24 cellular contexts compared by ENCODE assay signal in genomic region chr1:242430956-242431355, GRCh38.
A peak's percentile ranks its signal among the peaks of the same experiment; 100 is the strongest.
DNase-seq lines count a peak whose midpoint lies in the region; ATAC-seq, FAIRE-seq and TF ChIP-seq lines count a peak whose summit lies in the region.
"Had no signal": no experiment of that assay in that cellular context is flagged by ENCODE, and none has a peak within 500 bp of the region (broad histone marks: within the 10 kb centered on the region; RNA-seq: fewer than 3 reads in every experiment).

No MANE protein-coding gene starts in this region.

- ATAC-seq in IMR-90 (ENCODE audit: low read depth): no peak
- no peak for ATAC-seq in GM21717 (IDR thresholded peaks at IDR 0.05; ENCODE audit: unreplicated experiment)
- ATAC-seq: GM12878 had no signal

- BruUV-seq in IMR-90 (replicated peaks; lab: Mats Ljungman, UMichigan): no TSS peak

- H3K9me3 ChIP-seq in IMR-90 (ENCODE audit: control insufficient read depth, insufficient read depth, low read length) (peaks cover 12% of the 10 kb centered on the region), H1 (ENCODE audit: insufficient read depth in 2 of 2, low read depth in 1 of 2, low read length in 1 of 2) (no peaks in the 10 kb centered on the region)
- H3K9me3 ChIP-seq: BE2C, BLaER1 had no signal

- H3K4me1 ChIP-seq in IMR-90 (ENCODE audit: control insufficient read depth, insufficient read depth, low read length): no peaks in the 10 kb centered on the region
- no peaks in the 10 kb centered on the region for H3K4me1 ChIP-seq in H1 (replicated peaks in 1 of 4; ENCODE audit: control insufficient read depth in 3 of 4, insufficient read depth in 4 of 4, low read length in 3 of 4)
- H3K4me1 ChIP-seq: BLaER1 had no signal

- H2AK9ac ChIP-seq in IMR-90 (replicated peaks; ENCODE audit: low read depth, low read length, poor library complexity): no peak overlapping the region

- no peak overlapping the region for H3K9ac ChIP-seq in IMR-90 (ENCODE audit: low read depth, low read length)
- H3K9ac ChIP-seq in H1 (replicated peaks in 1 of 4; ENCODE audit: extremely low read depth in 1 of 4, low read depth in 3 of 4, low read length in 3 of 4): no peak overlapping the region
- H3K9ac ChIP-seq: BLaER1 had no signal

- H3K9me1 ChIP-seq in IMR-90 (ENCODE audit: insufficient read depth, low read length): no peaks in the 10 kb centered on the region

- H3K23ac ChIP-seq in IMR-90 (ENCODE audit: low read depth, low read length) (no peak overlapping the region), H1 (ENCODE audit: insufficient read length) (no peak overlapping the region)

- no peaks in the 10 kb centered on the region for H3K27me3 ChIP-seq in IMR-90 (ENCODE audit: control insufficient read depth, insufficient read depth, low read length)
- H3K27me3 ChIP-seq in H1 (replicated peaks in 1 of 4; ENCODE audit: control insufficient read depth in 3 of 4, extremely low read depth in 1 of 4, insufficient read depth in 3 of 4, low read length in 3 of 4): no peaks in the 10 kb centered on the region
- H3K27me3 ChIP-seq: BE2C, BLaER1 had no signal

- H3K18ac ChIP-seq in IMR-90 (ENCODE audit: low read depth, low read length) (no peak overlapping the region), H1 (ENCODE audit: extremely low read depth, low read length) (no peak overlapping the region)

- POLR2A ChIA-PET in IMR-90 (lab: Charles Lee; ENCODE audit: unreplicated experiment): no interaction called here
- POLR2A ChIA-PET in H1 (lab: Charles Lee; ENCODE audit: partially characterized antibody): interaction anchor here (0.6 kb wide), 1 partner anchor 8 kb away, joined by 4 read pairs; no protein-coding TSS in a partner anchor

- no peak for FAIRE-seq in H1 (lab: Jason Lieb, UNC)
- FAIRE-seq: A204.1, GM12878, GM12892, GM18507 had no signal

- H3K27ac ChIP-seq in IMR-90 (ENCODE audit: insufficient read depth, low read length): no peak overlapping the region
- peak overlapping the region; percentile 25; the same call in 1 of the 2 replicates for H3K27ac ChIP-seq in VCaP
- H3K27ac ChIP-seq in H1 (ENCODE audit: low read depth, low read length): no peak overlapping the region
- H3K27ac ChIP-seq: BLaER1 had no signal

- in situ Hi-C loops in IMR-90 (cut with MboI; ENCODE audit: low sequenced_read_pairs): no loop called here

- H2AK5ac ChIP-seq in IMR-90 (ENCODE audit: low read depth, low read length) (no peak overlapping the region), H1 (ENCODE audit: low read depth, low read length) (no peak overlapping the region)

- no peak overlapping the region for H2AFZ ChIP-seq in IMR-90 (replicated peaks; ENCODE audit: low read length, poor library complexity)
- no peak overlapping the region for H2AFZ ChIP-seq in H1 (ENCODE audit: low read length)

- no peak overlapping the region for H3K4me3 ChIP-seq in IMR-90 (ENCODE audit: insufficient read depth, low read depth, low read length)
- no peak overlapping the region for H3K4me3 ChIP-seq in H1 (ENCODE audit: extremely low read depth in 1 of 4, insufficient read depth in 2 of 4, low read depth in 3 of 4, low read length in 4 of 4)
- H3K4me3 ChIP-seq: BLaER1, GM12878 had no signal

- H3K14ac ChIP-seq in IMR-90 (replicated peaks; ENCODE audit: low read depth, low read length) (no peak overlapping the region), H1 (ENCODE audit: insufficient read length) (no peak overlapping the region)

- no peak overlapping the region for H2BK120ac ChIP-seq in IMR-90 (ENCODE audit: low read depth, low read length)
- H2BK120ac ChIP-seq in H1 (replicated peaks; ENCODE audit: low read depth, low read length): no peak overlapping the region

- CTCF ChIA-PET in IMR-90 (lab: Yijun Ruan, JAX) (no interaction called here), H1 (lab: Charles Lee; ENCODE audit: partially characterized antibody) (interaction anchor here (1.2 to 2.0 kb wide), 2 partner anchors 12 to 15 kb away, joined by 3 to 5 read pairs; no protein-coding TSS in a partner anchor)

- H3K36me3 ChIP-seq in IMR-90 (ENCODE audit: control insufficient read depth, insufficient read depth, low read length) (no peaks in the 10 kb centered on the region), H1 (ENCODE audit: control insufficient read depth in 2 of 4, insufficient read depth in 4 of 4, low read length in 3 of 4) (no peaks in the 10 kb centered on the region)
- H3K36me3 ChIP-seq: BE2C, BLaER1 had no signal

- H4K20me1 ChIP-seq in IMR-90 (ENCODE audit: insufficient read depth, low read length): no peaks in the 10 kb centered on the region
- no peaks in the 10 kb centered on the region for H4K20me1 ChIP-seq in H1 (replicated peaks in 1 of 2; ENCODE audit: control insufficient read depth in 1 of 2, insufficient read depth in 2 of 2, low read length in 2 of 2)
- H4K20me1 ChIP-seq: BLaER1 had no signal

- DNase-seq in IMR-90 (no peak), H1 (ENCODE audit: low read depth in 1 of 2, low spot score in 2 of 2) (no peak), NCI-H510A (lab: John Stamatoyannopoulos, UW) (no peak)
- DNase-seq: 8988T; ACHN; BE2C; C1 segment of cervical spinal cord; CD4-positive, alpha-beta memory T cell; CD4-positive, CD25-positive, alpha-beta regulatory T cell; CD8-positive, alpha-beta memory T cell; COR-L47; DMS 273 treated with DMSO at 0.1 percent for 48 hours; DMS53; DMS79; DND-41; EL; GDM1 had no signal

- H2BK20ac ChIP-seq in IMR-90 (ENCODE audit: low read depth, low read length) (no peak overlapping the region), H1 (ENCODE audit: low read length) (no peak overlapping the region)

- H3K79me2 ChIP-seq in H1 (ENCODE audit: control insufficient read depth in 1 of 2, insufficient read depth in 2 of 2, low read length in 2 of 2): no peaks in the 10 kb centered on the region

- TF ChIP-seq EP300 in H1 (IDR thresholded peaks at IDR 0.05; ENCODE audit: borderline replicate concordance in 1 of 2, low read depth in 2 of 2, low read length in 2 of 2): no peak

- TF ChIP-seq CTCF in IMR-90 (conservative IDR thresholded peaks at IDR 0.05; ENCODE audit: low read depth, low read length) (no peak), VCaP (conservative IDR thresholded peaks at IDR 0.05) (no peak), H1 (IDR thresholded peaks at IDR 0.05; ENCODE audit: control extremely low read depth in 1 of 3, insufficient read depth in 1 of 3, low read depth in 1 of 3, low read length in 3 of 3) (no peak)

- TF ChIP-seq RAD21 in IMR-90 (IDR thresholded peaks at IDR 0.05; ENCODE audit: low read length) (no peak), H1 (IDR thresholded peaks at IDR 0.05 in 1 of 2, conservative IDR thresholded peaks at IDR 0.05 in 1 of 2; ENCODE audit: low read depth in 2 of 2, low read length in 2 of 2) (no peak)

- H2BK15ac ChIP-seq in IMR-90 (ENCODE audit: low read depth, low read length) (no peak overlapping the region), H1 (ENCODE audit: low read length) (no peak overlapping the region)

- no CpG with 5 or more reads among the region's 4 CpGs for WGBS in IMR-90 (ENCODE audit: extremely low coverage in 2 of 2, insufficient read length in 1 of 2), 2 experiments
- WGBS in H1 (ENCODE audit: extremely low coverage in 1 of 2, insufficient coverage in 1 of 2, insufficient read length in 1 of 2, insufficient replicate concordance in 2 of 2, low coverage in 1 of 2, low lambda C conversion rate in 2 of 2, missing lambda C conversion rate in 1 of 2), 2 experiments: 91% methylated on average over 4 of the region's 4 CpGs; no CpG with 5 or more reads in 1 of the 2 experiments

- intact Hi-C loops in IMR-90 (cut with micrococcal nuclease): no loop called here

- H3K79me1 ChIP-seq in IMR-90 (ENCODE audit: low read depth in 1 of 2, low read length in 2 of 2): no peaks in the 10 kb centered on the region
- no peaks in the 10 kb centered on the region for H3K79me1 ChIP-seq in H1 (ENCODE audit: low read depth, low read length)

- H4K91ac ChIP-seq in IMR-90 (ENCODE audit: insufficient read depth, low read depth, low read length) (no peak overlapping the region), H1 (replicated peaks; ENCODE audit: insufficient read length, low read length) (no peak overlapping the region)

- H4K8ac ChIP-seq in IMR-90 (ENCODE audit: low read depth in 2 of 2, low read length in 2 of 2) (no peak overlapping the region), H1 (ENCODE audit: extremely low read depth, insufficient read depth, low read length) (no peak overlapping the region)

- H3K23me2 ChIP-seq in H1 (ENCODE audit: low read depth, low read length): no peaks in the 10 kb centered on the region

- TF ChIP-seq POLR2A in IMR-90 (IDR thresholded peaks at IDR 0.05; ENCODE audit: low read depth, low read length): no peak
- TF ChIP-seq POLR2A in H1 (IDR thresholded peaks at IDR 0.05; ENCODE audit: control extremely low read depth in 1 of 2, low read depth in 2 of 2, low read length in 2 of 2): no peak

- H3K4me2 ChIP-seq in IMR-90 (ENCODE audit: low read depth, low read length) (no peak overlapping the region), H1 (ENCODE audit: insufficient read depth in 1 of 2, low read depth in 2 of 2, low read length in 2 of 2) (no peak overlapping the region)
- H3K4me2 ChIP-seq: BLaER1 had no signal

- H3K56ac ChIP-seq in IMR-90 (ENCODE audit: extremely low read depth, insufficient read depth, low read length) (no peak overlapping the region), H1 (replicated peaks; ENCODE audit: insufficient read length, low read depth, low read length) (no peak overlapping the region)

- H2BK5ac ChIP-seq in IMR-90 (ENCODE audit: low read depth, low read length, poor library complexity, severe bottlenecking) (no peak overlapping the region), H1 (ENCODE audit: low read depth, low read length) (no peak overlapping the region)

- no peak overlapping the region for H2BK12ac ChIP-seq in H1 (ENCODE audit: low read depth, low read length)

- H3K4ac ChIP-seq in IMR-90 (ENCODE audit: low read depth, low read length) (no peak overlapping the region), H1 (replicated peaks; ENCODE audit: insufficient read length, low read depth, low read length) (no peak overlapping the region)

- H4K5ac ChIP-seq in IMR-90 (ENCODE audit: low read depth, low read length) (no peak overlapping the region), H1 (ENCODE audit: insufficient read length, low read depth, low read length) (no peak overlapping the region)

- dilution Hi-C loops in IMR-90 (cut with HindIII; ENCODE audit: low sequenced_read_pairs, unreplicated experiment): no loop called here

TF ChIP-seq in IMR-90, 13 proteins besides CTCF, POLR2A, EP300 and RAD21:
- peak; percentile 64 for TF ChIP-seq CEBPB (IDR thresholded peaks at IDR 0.05; ENCODE audit: low read depth, low read length)
- TF ChIP-seq RFX5 (IDR thresholded peaks at IDR 0.05; ENCODE audit: low read depth, low read length): no peak
- no peak for TF ChIP-seq MXI1 (IDR thresholded peaks at IDR 0.05; ENCODE audit: borderline replicate concordance, low read depth, low read length)

TF ChIP-seq in H1, 55 proteins besides CTCF, POLR2A, EP300 and RAD21:
- TF ChIP-seq TAF7 (optimal IDR thresholded peaks at IDR 0.05; ENCODE audit: borderline replicate concordance, low read depth, low read length) (no peak), CEBPB (IDR thresholded peaks at IDR 0.05; ENCODE audit: low read depth, low read length) (peak; percentile 53; the same call in 1 of the 2 replicates)
